ENCODE assay signal across 1 cellular context in the genomic region with DNA sequence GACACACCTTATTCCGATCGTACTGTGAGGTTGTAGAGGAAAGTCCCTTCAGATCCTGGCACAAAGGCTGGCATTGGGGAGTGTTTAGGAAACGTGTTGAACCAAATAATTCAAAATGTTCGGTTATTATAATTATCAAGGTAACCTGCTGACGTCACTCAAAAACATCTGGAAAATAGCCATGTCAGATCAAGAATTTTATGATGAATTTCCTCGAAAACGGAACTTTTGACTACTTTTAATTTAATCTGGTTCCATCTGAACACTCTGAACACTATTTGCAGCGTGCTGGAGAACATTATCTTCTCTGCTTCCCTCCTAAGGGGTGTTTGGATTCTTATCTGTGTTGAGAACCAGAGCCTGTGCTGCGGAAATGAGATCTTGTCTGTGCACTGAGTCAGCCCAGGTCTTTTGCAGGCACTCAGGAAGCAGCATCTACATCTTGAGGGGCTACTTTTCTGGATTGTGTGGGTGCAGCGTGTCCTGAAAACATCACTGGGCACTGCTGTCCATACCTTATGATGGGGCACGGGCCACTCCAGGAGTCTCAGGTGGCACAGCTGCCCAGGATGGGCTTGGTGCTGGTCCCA.
TF ChIP-seq lines count a peak whose summit lies in the region.

No MANE protein-coding gene starts in this region.

TF ChIP-seq in WTC11, 78 proteins besides CTCF, POLR2A, EP300 and RAD21 (continued from another document):
- TF ChIP-seq, protein P1, sequence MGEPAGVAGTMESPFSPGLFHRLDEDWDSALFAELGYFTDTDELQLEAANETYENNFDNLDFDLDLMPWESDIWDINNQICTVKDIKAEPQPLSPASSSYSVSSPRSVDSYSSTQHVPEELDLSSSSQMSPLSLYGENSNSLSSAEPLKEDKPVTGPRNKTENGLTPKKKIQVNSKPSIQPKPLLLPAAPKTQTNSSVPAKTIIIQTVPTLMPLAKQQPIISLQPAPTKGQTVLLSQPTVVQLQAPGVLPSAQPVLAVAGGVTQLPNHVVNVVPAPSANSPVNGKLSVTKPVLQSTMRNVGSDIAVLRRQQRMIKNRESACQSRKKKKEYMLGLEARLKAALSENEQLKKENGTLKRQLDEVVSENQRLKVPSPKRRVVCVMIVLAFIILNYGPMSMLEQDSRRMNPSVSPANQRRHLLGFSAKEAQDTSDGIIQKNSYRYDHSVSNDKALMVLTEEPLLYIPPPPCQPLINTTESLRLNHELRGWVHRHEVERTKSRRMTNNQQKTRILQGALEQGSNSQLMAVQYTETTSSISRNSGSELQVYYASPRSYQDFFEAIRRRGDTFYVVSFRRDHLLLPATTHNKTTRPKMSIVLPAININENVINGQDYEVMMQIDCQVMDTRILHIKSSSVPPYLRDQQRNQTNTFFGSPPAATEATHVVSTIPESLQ (CRISPR knock-in tag; IDR thresholded peaks at IDR 0.05) = no peak
- TF ChIP-seq SMAD3 (CRISPR knock-in tag; IDR thresholded peaks at IDR 0.05; ENCODE audit: borderline replicate concordance) (no peak), CREB1 (CRISPR knock-in tag; IDR thresholded peaks at IDR 0.05) (no peak), IRF2 (CRISPR knock-in tag; IDR thresholded peaks at IDR 0.05; ENCODE audit: borderline replicate concordance, low read depth) (no peak), ZNF671 (CRISPR knock-in tag; IDR thresholded peaks at IDR 0.05) (no peak), TEAD1 (CRISPR knock-in tag; IDR thresholded peaks at IDR 0.05) (no peak), SMAD4 (CRISPR knock-in tag; IDR thresholded peaks at IDR 0.05) (no peak), ZNF263 (CRISPR knock-in tag; IDR thresholded peaks at IDR 0.05; ENCODE audit: low read depth) (no peak), GABPB1 (CRISPR knock-in tag; IDR thresholded peaks at IDR 0.05) (no peak), ZNF219 (CRISPR knock-in tag; IDR thresholded peaks at IDR 0.05; ENCODE audit: borderline replicate concordance) (no peak), FOXP1 (CRISPR knock-in tag; IDR thresholded peaks at IDR 0.05; ENCODE audit: borderline replicate concordance) (no peak), KAT7 (CRISPR knock-in tag; IDR thresholded peaks at IDR 0.05; ENCODE audit: borderline replicate concordance) (no peak)
- TF ChIP-seq, protein P2, sequence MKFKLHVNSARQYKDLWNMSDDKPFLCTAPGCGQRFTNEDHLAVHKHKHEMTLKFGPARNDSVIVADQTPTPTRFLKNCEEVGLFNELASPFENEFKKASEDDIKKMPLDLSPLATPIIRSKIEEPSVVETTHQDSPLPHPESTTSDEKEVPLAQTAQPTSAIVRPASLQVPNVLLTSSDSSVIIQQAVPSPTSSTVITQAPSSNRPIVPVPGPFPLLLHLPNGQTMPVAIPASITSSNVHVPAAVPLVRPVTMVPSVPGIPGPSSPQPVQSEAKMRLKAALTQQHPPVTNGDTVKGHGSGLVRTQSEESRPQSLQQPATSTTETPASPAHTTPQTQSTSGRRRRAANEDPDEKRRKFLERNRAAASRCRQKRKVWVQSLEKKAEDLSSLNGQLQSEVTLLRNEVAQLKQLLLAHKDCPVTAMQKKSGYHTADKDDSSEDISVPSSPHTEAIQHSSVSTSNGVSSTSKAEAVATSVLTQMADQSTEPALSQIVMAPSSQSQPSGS (CRISPR knock-in tag; IDR thresholded peaks at IDR 0.05; ENCODE audit: borderline replicate concordance, low read depth) = no peak
- TF ChIP-seq, protein P3, sequence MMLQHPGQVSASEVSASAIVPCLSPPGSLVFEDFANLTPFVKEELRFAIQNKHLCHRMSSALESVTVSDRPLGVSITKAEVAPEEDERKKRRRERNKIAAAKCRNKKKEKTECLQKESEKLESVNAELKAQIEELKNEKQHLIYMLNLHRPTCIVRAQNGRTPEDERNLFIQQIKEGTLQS (CRISPR knock-in tag; conservative IDR thresholded peaks at IDR 0.05) = no peak
- TF ChIP-seq, protein P4, sequence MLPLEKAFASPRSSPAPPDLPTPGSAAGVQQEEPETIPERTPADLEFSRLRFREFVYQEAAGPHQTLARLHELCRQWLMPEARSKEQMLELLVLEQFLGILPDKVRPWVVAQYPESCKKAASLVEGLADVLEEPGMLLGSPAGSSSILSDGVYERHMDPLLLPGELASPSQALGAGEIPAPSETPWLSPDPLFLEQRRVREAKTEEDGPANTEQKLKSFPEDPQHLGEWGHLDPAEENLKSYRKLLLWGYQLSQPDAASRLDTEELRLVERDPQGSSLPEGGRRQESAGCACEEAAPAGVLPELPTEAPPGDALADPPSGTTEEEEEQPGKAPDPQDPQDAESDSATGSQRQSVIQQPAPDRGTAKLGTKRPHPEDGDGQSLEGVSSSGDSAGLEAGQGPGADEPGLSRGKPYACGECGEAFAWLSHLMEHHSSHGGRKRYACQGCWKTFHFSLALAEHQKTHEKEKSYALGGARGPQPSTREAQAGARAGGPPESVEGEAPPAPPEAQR (CRISPR knock-in tag; IDR thresholded peaks at IDR 0.05) = no peak
TF ChIP-seq in WTC11: peak in this region for 0.
